ENCODE assay signal across 19 cellular contexts in the genomic region with DNA sequence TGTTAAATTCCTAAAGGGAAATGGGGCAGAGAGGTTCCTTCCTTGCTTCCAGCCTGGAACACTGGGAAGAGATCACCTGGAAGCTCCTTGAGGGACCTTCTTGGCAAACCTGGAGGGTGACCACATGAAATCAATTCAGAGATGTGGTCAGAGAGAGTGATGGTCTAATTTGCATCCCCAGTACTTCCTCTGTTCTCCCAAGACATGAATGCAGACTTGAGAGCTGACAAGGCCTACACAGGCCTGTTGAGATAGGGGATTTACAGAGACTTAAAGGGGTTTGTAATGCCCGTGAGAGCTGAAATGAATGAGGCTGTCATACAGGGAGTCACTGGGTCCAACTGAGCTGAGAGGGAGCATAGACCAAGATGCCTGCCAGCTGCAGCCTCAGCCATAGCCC. TPM values are rescaled to one million over a fixed set of nuclear protein-coding genes. Genes with fewer than 3 reads are reported as not detected.
DNase-seq lines count a peak whose midpoint lies in the region; ATAC-seq, FAIRE-seq and TF ChIP-seq lines count a peak whose summit lies in the region.
"Had no signal": no experiment of that assay in that cellular context is flagged by ENCODE, and none has a peak within 500 bp of the region (broad histone marks: within the 10 kb centered on the region; RNA-seq: fewer than 3 reads in every experiment).

No MANE protein-coding gene starts in this region.

- H3K4me3 Mint-ChIP-seq in activated B cell treated with CpG ODN at 0.5 μM for 24 hours = no peak overlapping the region
- H3K4me3 Mint-ChIP-seq: activated naive CD8-positive, alpha-beta T cell treated with anti-CD3 and anti-CD28 coated beads for 36 hours; CD8-positive, alpha-beta T cell; mesothelial cell of epicardium had no signal

- H3K27me3 Mint-ChIP-seq in activated B cell treated with CpG ODN at 0.5 μM for 24 hours = no peaks in the 10 kb centered on the region
- H3K27me3 Mint-ChIP-seq: activated naive CD8-positive, alpha-beta T cell treated with anti-CD3 and anti-CD28 coated beads for 36 hours had no signal

- no peaks in the 10 kb centered on the region for H3K9me3 Mint-ChIP-seq in activated B cell treated with CpG ODN at 0.5 μM for 24 hours
- H3K9me3 Mint-ChIP-seq: activated naive CD8-positive, alpha-beta T cell treated with anti-CD3 and anti-CD28 coated beads for 36 hours; CD8-positive, alpha-beta T cell; mesothelial cell of epicardium had no signal

- FAIRE-seq in GM12892 (lab: Jason Lieb, UNC) = peak; percentile 83
- FAIRE-seq: endometrium had no signal

- no peak for TF ChIP-seq CTCF in GM20000 (IDR thresholded peaks at IDR 0.05; ENCODE audit: extremely low read depth, missing control alignments)
- no peak for TF ChIP-seq CTCF in activated B cell treated with CpG ODN at 0.5 μM for 24 hours (IDR thresholded peaks at IDR 0.05)

- POLR2A ChIA-PET in activated B cell treated with CpG ODN at 0.5 μM for 24 hours (lab: Charles Lee) (interaction anchor here (0.6 kb wide), 1 partner anchor 126 kb away, joined by 3 read pairs; no protein-coding TSS in a partner anchor), HEK293T (lab: Yijun Ruan, JAX) (no interaction called here)

- no peak for TF ChIP-seq POLR2A in GM12892 (IDR thresholded peaks at IDR 0.05; ENCODE audit: low read depth, low read length)

- peaks cover 3% of the 10 kb centered on the region for H3K36me3 Mint-ChIP-seq in activated B cell treated with CpG ODN at 0.5 μM for 24 hours (ENCODE audit: low read depth)
- H3K36me3 Mint-ChIP-seq: activated naive CD8-positive, alpha-beta T cell treated with anti-CD3 and anti-CD28 coated beads for 36 hours; mesothelial cell of epicardium had no signal

- peaks cover 9% of the 10 kb centered on the region for H3K4me1 Mint-ChIP-seq in activated B cell treated with CpG ODN at 0.5 μM for 24 hours

- CTCF ChIA-PET in activated B cell treated with CpG ODN at 0.5 μM for 24 hours (lab: Charles Lee) = no interaction called here
- CTCF ChIA-PET in HEK293T (lab: Yijun Ruan, JAX) = interaction anchor here (1.0 kb wide), 1 partner anchor 491 kb away, joined by 3 read pairs; no protein-coding TSS in a partner anchor

- DNase-seq in GM12892 (ENCODE audit: insufficient read length) = no peak
- DNase-seq in GM20000 (ENCODE audit: low spot score) = peak; percentile 44
- no peak for DNase-seq in activated B cell treated with CpG ODN at 0.5 μM for 24 hours
- no peak for DNase-seq in activated CD4-positive, CD25-positive, alpha-beta regulatory T cell treated with anti-CD3 and anti-CD28 coated beads, Interleukin-2, amount 50 U/mL, for 72 hours
- no peak for DNase-seq in HEK293T (ENCODE audit: extremely low spot score)
- DNase-seq in occipital lobe (lab: John Stamatoyannopoulos, UW) = no peak
- DNase-seq in HPDE6-E6E7 (ENCODE audit: extremely low spot score) = no peak
- DNase-seq: ACHN; activated naive CD8-positive, alpha-beta T cell treated with anti-CD3 and anti-CD28 coated beads for 36 hours; activated T-cell treated with anti-CD3 and anti-CD28 coated beads for 4 hours; CD8-positive, alpha-beta T cell; foreskin melanocyte; H7; NCI-H446 treated with DMSO at 0.1 percent for 48 hours; Peyer's patch; spleen had no signal

- ATAC-seq in HG02870 (IDR thresholded peaks at IDR 0.05; ENCODE audit: unreplicated experiment) = peak; percentile 77
- ATAC-seq in activated B cell treated with CpG ODN at 0.5 μM for 24 hours (ENCODE audit: low read depth) = peak; percentile 18
- ATAC-seq: CD8-positive, alpha-beta T cell had no signal

- no peak overlapping the region for H3K27ac Mint-ChIP-seq in activated B cell treated with CpG ODN at 0.5 μM for 24 hours
- H3K27ac Mint-ChIP-seq: activated naive CD8-positive, alpha-beta T cell treated with anti-CD3 and anti-CD28 coated beads for 36 hours; CD8-positive, alpha-beta T cell; mesothelial cell of epicardium had no signal

- intact Hi-C loops in activated B cell treated with CpG ODN at 0.5 μM for 24 hours (cut with micrococcal nuclease) = no loop called here

TF ChIP-seq in HEK293T, 16 proteins besides CTCF, POLR2A, EP300 and RAD21:
- TF ChIP-seq ARNT (IDR thresholded peaks at IDR 0.05) (no peak), FOXA1 (IDR thresholded peaks at IDR 0.05) (no peak), FOXM1 (IDR thresholded peaks at IDR 0.05; ENCODE audit: borderline replicate concordance) (no peak), L3MBTL2 (conservative IDR thresholded peaks at IDR 0.05) (no peak), TARDBP (IDR thresholded peaks at IDR 0.05) (no peak), BHLHE40 (IDR thresholded peaks at IDR 0.05; ENCODE audit: borderline replicate concordance) (no peak), HDGF (IDR thresholded peaks at IDR 0.05; ENCODE audit: borderline replicate concordance) (no peak), CTBP1 (IDR thresholded peaks at IDR 0.05; ENCODE audit: borderline replicate concordance) (no peak), ELF4 (IDR thresholded peaks at IDR 0.05) (no peak), SP1 (IDR thresholded peaks at IDR 0.05) (no peak), LEF1 (IDR thresholded peaks at IDR 0.05; ENCODE audit: borderline replicate concordance) (no peak), FOXK2 (IDR thresholded peaks at IDR 0.05) (no peak), SUZ12 (IDR thresholded peaks at IDR 0.05) (no peak), ZNF384 (IDR thresholded peaks at IDR 0.05) (no peak), NFRKB (IDR thresholded peaks at IDR 0.05) (no peak)
- TF ChIP-seq, protein P1, sequence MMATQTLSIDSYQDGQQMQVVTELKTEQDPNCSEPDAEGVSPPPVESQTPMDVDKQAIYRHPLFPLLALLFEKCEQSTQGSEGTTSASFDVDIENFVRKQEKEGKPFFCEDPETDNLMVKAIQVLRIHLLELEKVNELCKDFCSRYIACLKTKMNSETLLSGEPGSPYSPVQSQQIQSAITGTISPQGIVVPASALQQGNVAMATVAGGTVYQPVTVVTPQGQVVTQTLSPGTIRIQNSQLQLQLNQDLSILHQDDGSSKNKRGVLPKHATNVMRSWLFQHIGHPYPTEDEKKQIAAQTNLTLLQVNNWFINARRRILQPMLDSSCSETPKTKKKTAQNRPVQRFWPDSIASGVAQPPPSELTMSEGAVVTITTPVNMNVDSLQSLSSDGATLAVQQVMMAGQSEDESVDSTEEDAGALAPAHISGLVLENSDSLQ (IDR thresholded peaks at IDR 0.05) = no peak

RNA-seq across cellular contexts. Expression of a gene that starts 45.1 kb away (rescaled TPM):
- 41.8 TPM for polyA plus RNA-seq in GM12892 (2012; ENCODE audit: missing spikeins)
- 24.6 and 25.3 TPM in 2 replicates for total RNA-seq in activated B cell treated with CpG ODN at 0.5 μM for 24 hours
- 32.0 TPM for total RNA-seq in occipital lobe
